ENCODE assay signal across 12 cellular contexts in genomic region chr15:49313650-49314049, GRCh38.
DNase-seq lines count a peak whose midpoint lies in the region; ATAC-seq and TF ChIP-seq lines count a peak whose summit lies in the region.
"Had no signal": no experiment of that assay in that cellular context is flagged by ENCODE, and none has a peak within 500 bp of the region (broad histone marks: within the 10 kb centered on the region; RNA-seq: fewer than 3 reads in every experiment).

No MANE protein-coding gene starts in this region.

- H3K4me3 Mint-ChIP-seq in nephron progenitor cell, result no peak overlapping the region
- H3K4me3 Mint-ChIP-seq: brain had no signal

- H2AFZ ChIP-seq in SK-N-SH (ENCODE audit: low read depth), result no peak overlapping the region

- H3K4me1 Mint-ChIP-seq in nephron progenitor cell, result no peaks in the 10 kb centered on the region

- no peak overlapping the region for H3K4me3 ChIP-seq in SK-N-SH (ENCODE audit: low read depth in 2 of 2, low read length in 1 of 2)
- H3K4me3 ChIP-seq in fibroblast of the aortic adventitia (ENCODE audit: low read depth, low read length), result no peak overlapping the region
- H3K4me3 ChIP-seq: spleen had no signal

- no peaks in the 10 kb centered on the region for H3F3A ChIP-seq in SK-N-SH (replicated peaks; ENCODE audit: insufficient read depth)

- CTCF ChIA-PET in SK-N-SH (lab: Yijun Ruan, JAX), result no interaction called here

- H3K4me1 ChIP-seq in SK-N-SH (ENCODE audit: control insufficient read depth in 1 of 2, insufficient read depth in 2 of 2, low read depth in 1 of 2, low read length in 1 of 2), result peaks cover 4 to 11% of the 10 kb centered on the region in 2 experiments
- H3K4me1 ChIP-seq: spleen had no signal

- no peak overlapping the region for H3K4me2 ChIP-seq in SK-N-SH

- H3K27me3 Mint-ChIP-seq in nephron progenitor cell (ENCODE audit: low read depth, poor library complexity), result no peaks in the 10 kb centered on the region
- H3K27me3 Mint-ChIP-seq: brain had no signal

- 0 out of 4 replicates have a peak, but pooled peaks of 1 of the 2 experiments have one; percentile 22 for TF ChIP-seq EP300 in SK-N-SH (IDR thresholded peaks at IDR 0.05; ENCODE audit: borderline replicate concordance in 1 of 2, low read depth in 1 of 2, low read length in 1 of 2)

- TF ChIP-seq RAD21 in SK-N-SH (IDR thresholded peaks at IDR 0.05; ENCODE audit: low read length), result no peak

- peaks cover 34% of the 10 kb centered on the region for H3K36me3 Mint-ChIP-seq in nephron progenitor cell (ENCODE audit: low read depth)

- no peak overlapping the region; a peak in 1 of 4 replicates for H3K27ac ChIP-seq in SK-N-SH (ENCODE audit: low read depth in 2 of 2, low read length in 1 of 2)
- H3K27ac ChIP-seq: spleen had no signal

- H3K27me3 ChIP-seq in SK-N-SH (ENCODE audit: insufficient read depth), result no peaks in the 10 kb centered on the region
- H3K27me3 ChIP-seq: spleen had no signal

- no peaks in the 10 kb centered on the region for H3K9me2 ChIP-seq in SK-N-SH

- ATAC-seq in Right ventricle myocardium superior (ENCODE audit: poor library complexity) (peak; percentile 49), GM18505 (IDR thresholded peaks at IDR 0.05; ENCODE audit: unreplicated experiment) (no peak)

- H3K9me3 Mint-ChIP-seq in nephron progenitor cell, result no peaks in the 10 kb centered on the region

- no peaks in the 10 kb centered on the region for H4K20me1 ChIP-seq in SK-N-SH (ENCODE audit: insufficient read depth)

- H3K79me2 ChIP-seq in SK-N-SH (ENCODE audit: insufficient read depth), result no peaks in the 10 kb centered on the region

- no peak for DNase-seq in Right ventricle myocardium superior
- no peak for DNase-seq in cardiac septum (ENCODE audit: low spot score)
- no peak for DNase-seq in SK-N-SH
- DNase-seq in fibroblast of the aortic adventitia (ENCODE audit: low read depth), result peak; percentile 87
- no peak for DNase-seq in activated T-cell treated with anti-CD3 and anti-CD28 coated beads, Interleukin-2, amount 50 U/mL, for 1 hour
- no peak for DNase-seq in nephron progenitor cell
- no peak for DNase-seq in NCI-H748 (lab: John Stamatoyannopoulos, UW; ENCODE audit: unreplicated experiment)
- DNase-seq: NCI-H345, spleen, trophoblast cell had no signal

- H3K9me3 ChIP-seq in SK-N-SH, result no peaks in the 10 kb centered on the region
- H3K9me3 ChIP-seq: spleen had no signal

- H3K27ac Mint-ChIP-seq in nephron progenitor cell, result no peak overlapping the region

- WGBS in SK-N-SH (ENCODE audit: low lambda C conversion rate), result 100% methylated on average over 1 of the region's 1 CpG

- no peak for TF ChIP-seq POLR2A in GM18505 (IDR thresholded peaks at IDR 0.05; ENCODE audit: borderline replicate concordance, extremely low read depth, insufficient read depth, insufficient read length)

- intact Hi-C loops in Right ventricle myocardium superior (cut with DNase I), result no loop called here
- intact Hi-C loops in cardiac septum (cut with DNase I), result no loop called here

- no peak for TF ChIP-seq CTCF in SK-N-SH (IDR thresholded peaks at IDR 0.05)
- no peak for TF ChIP-seq CTCF in fibroblast of the aortic adventitia (IDR thresholded peaks at IDR 0.05; ENCODE audit: insufficient read depth, low read length)
- no peak for TF ChIP-seq CTCF in nephron progenitor cell (IDR thresholded peaks at IDR 0.05)

- POLR2A ChIA-PET in SK-N-SH (lab: Yijun Ruan, JAX), result no interaction called here

- peaks cover 0 to 4% of the 10 kb centered on the region in 2 experiments for H3K36me3 ChIP-seq in SK-N-SH (replicated peaks in 1 of 2; ENCODE audit: control insufficient read depth in 1 of 2, insufficient read depth in 2 of 2, low read length in 1 of 2)

- H3K9ac ChIP-seq in SK-N-SH, result no peak overlapping the region

TF ChIP-seq in SK-N-SH, 30 proteins besides CTCF, POLR2A, EP300 and RAD21:
- TF ChIP-seq TCF12 (IDR thresholded peaks at IDR 0.05), result peak; percentile 63
- TF ChIP-seq, protein P1, sequence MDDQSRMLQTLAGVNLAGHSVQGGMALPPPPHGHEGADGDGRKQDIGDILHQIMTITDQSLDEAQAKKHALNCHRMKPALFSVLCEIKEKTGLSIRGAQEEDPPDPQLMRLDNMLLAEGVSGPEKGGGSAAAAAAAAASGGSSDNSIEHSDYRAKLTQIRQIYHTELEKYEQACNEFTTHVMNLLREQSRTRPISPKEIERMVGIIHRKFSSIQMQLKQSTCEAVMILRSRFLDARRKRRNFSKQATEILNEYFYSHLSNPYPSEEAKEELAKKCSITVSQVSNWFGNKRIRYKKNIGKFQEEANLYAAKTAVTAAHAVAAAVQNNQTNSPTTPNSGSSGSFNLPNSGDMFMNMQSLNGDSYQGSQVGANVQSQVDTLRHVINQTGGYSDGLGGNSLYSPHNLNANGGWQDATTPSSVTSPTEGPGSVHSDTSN (IDR thresholded peaks at IDR 0.05), result peak; percentile 21; the same call in 1 of the 2 replicates
- TF ChIP-seq FOXM1 (IDR thresholded peaks at IDR 0.05; ENCODE audit: low read depth), result no peak
- no peak for TF ChIP-seq SMC3 (IDR thresholded peaks at IDR 0.05; ENCODE audit: low read depth, low read length)
- TF ChIP-seq, protein P2, sequence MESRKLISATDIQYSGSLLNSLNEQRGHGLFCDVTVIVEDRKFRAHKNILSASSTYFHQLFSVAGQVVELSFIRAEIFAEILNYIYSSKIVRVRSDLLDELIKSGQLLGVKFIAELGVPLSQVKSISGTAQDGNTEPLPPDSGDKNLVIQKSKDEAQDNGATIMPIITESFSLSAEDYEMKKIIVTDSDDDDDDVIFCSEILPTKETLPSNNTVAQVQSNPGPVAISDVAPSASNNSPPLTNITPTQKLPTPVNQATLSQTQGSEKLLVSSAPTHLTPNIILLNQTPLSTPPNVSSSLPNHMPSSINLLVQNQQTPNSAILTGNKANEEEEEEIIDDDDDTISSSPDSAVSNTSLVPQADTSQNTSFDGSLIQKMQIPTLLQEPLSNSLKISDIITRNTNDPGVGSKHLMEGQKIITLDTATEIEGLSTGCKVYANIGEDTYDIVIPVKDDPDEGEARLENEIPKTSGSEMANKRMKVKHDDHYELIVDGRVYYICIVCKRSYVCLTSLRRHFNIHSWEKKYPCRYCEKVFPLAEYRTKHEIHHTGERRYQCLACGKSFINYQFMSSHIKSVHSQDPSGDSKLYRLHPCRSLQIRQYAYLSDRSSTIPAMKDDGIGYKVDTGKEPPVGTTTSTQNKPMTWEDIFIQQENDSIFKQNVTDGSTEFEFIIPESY (IDR thresholded peaks at IDR 0.05; ENCODE audit: borderline replicate concordance, low read depth), result no peak
- peak; percentile 55 for TF ChIP-seq FOSL2 (IDR thresholded peaks at IDR 0.05; ENCODE audit: borderline replicate concordance, low read depth)
- no peak for TF ChIP-seq TAF1 (IDR thresholded peaks at IDR 0.05; ENCODE audit: borderline replicate concordance, low read depth, low read length)
- peak; percentile 52; the same call in 1 of the 2 replicates for TF ChIP-seq NFIC (IDR thresholded peaks at IDR 0.05; ENCODE audit: borderline replicate concordance)
- no peak for TF ChIP-seq MEF2A (IDR thresholded peaks at IDR 0.05; ENCODE audit: borderline replicate concordance, low read depth)
- no peak for TF ChIP-seq ELF1 (IDR thresholded peaks at IDR 0.05)
- TF ChIP-seq, protein P3, sequence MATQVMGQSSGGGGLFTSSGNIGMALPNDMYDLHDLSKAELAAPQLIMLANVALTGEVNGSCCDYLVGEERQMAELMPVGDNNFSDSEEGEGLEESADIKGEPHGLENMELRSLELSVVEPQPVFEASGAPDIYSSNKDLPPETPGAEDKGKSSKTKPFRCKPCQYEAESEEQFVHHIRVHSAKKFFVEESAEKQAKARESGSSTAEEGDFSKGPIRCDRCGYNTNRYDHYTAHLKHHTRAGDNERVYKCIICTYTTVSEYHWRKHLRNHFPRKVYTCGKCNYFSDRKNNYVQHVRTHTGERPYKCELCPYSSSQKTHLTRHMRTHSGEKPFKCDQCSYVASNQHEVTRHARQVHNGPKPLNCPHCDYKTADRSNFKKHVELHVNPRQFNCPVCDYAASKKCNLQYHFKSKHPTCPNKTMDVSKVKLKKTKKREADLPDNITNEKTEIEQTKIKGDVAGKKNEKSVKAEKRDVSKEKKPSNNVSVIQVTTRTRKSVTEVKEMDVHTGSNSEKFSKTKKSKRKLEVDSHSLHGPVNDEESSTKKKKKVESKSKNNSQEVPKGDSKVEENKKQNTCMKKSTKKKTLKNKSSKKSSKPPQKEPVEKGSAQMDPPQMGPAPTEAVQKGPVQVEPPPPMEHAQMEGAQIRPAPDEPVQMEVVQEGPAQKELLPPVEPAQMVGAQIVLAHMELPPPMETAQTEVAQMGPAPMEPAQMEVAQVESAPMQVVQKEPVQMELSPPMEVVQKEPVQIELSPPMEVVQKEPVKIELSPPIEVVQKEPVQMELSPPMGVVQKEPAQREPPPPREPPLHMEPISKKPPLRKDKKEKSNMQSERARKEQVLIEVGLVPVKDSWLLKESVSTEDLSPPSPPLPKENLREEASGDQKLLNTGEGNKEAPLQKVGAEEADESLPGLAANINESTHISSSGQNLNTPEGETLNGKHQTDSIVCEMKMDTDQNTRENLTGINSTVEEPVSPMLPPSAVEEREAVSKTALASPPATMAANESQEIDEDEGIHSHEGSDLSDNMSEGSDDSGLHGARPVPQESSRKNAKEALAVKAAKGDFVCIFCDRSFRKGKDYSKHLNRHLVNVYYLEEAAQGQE (IDR thresholded peaks at IDR 0.05; ENCODE audit: low read depth, low read length), result no peak
- TF ChIP-seq JUND (IDR thresholded peaks at IDR 0.05), result peak; percentile 54
